ENCODE assay signal across 1 cellular context in the genomic region with DNA sequence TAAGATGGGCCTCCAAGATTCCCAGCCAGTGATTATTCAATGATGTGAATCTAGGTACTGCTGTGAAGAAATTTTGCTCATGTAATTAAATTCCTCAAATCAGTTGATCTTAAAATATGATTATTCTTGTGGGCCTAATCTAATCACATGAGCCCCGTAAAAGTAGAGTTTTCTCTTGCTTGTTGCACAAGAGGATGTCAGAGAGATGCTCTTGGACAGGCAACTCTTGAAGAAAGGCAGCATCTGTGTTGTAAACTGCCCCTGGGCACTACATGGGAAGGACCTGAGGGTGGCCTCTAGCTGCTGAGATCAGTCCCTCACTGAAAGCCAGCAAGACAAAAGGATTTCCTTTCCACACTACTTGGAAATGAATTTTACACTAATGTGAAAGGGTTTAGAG.
TF ChIP-seq lines count a peak whose summit lies in the region.

No MANE protein-coding gene starts in this region.

TF ChIP-seq in SK-N-SH treated with all-trans-retinoic acid at 6 μM for 48 hours, 23 proteins besides CTCF, POLR2A, EP300 and RAD21 (continued from another document):
- TF ChIP-seq, protein P1, sequence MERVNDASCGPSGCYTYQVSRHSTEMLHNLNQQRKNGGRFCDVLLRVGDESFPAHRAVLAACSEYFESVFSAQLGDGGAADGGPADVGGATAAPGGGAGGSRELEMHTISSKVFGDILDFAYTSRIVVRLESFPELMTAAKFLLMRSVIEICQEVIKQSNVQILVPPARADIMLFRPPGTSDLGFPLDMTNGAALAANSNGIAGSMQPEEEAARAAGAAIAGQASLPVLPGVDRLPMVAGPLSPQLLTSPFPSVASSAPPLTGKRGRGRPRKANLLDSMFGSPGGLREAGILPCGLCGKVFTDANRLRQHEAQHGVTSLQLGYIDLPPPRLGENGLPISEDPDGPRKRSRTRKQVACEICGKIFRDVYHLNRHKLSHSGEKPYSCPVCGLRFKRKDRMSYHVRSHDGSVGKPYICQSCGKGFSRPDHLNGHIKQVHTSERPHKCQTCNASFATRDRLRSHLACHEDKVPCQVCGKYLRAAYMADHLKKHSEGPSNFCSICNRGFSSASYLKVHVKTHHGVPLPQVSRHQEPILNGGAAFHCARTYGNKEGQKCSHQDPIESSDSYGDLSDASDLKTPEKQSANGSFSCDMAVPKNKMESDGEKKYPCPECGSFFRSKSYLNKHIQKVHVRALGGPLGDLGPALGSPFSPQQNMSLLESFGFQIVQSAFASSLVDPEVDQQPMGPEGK (CRISPR knock-in tag; IDR thresholded peaks at IDR 0.05; ENCODE audit: borderline replicate concordance), result no peak
- TF ChIP-seq CSDC2 (CRISPR knock-in tag; IDR thresholded peaks at IDR 0.05), result no peak
